In genomic region chr7:130281227-130281626, GRCh38 we compare ENCODE assay signal across 19 cellular contexts. TPM values are rescaled to one million over a fixed set of nuclear protein-coding genes. Genes with fewer than 3 reads are reported as not detected.
DNase-seq lines count a peak whose midpoint lies in the region; ATAC-seq and TF ChIP-seq lines count a peak whose summit lies in the region.
"Had no signal": no experiment of that assay in that cellular context is flagged by ENCODE, and none has a peak within 500 bp of the region (broad histone marks: within the 10 kb centered on the region; RNA-seq: fewer than 3 reads in every experiment).

No MANE protein-coding gene starts in this region.

- H3K79me2 ChIP-seq in GM23248 (ENCODE audit: insufficient read depth): no peaks in the 10 kb centered on the region

- H3K9me2 ChIP-seq in GM23248 (ENCODE audit: insufficient read depth): no peaks in the 10 kb centered on the region

- H3K27me3 ChIP-seq in GM23248 (replicated peaks; ENCODE audit: insufficient read depth) (no peaks in the 10 kb centered on the region), foreskin keratinocyte (no peaks in the 10 kb centered on the region)
- H3K27me3 ChIP-seq: sigmoid colon had no signal

- peak; percentile 86 for ATAC-seq in foreskin keratinocyte
- ATAC-seq in HG02973 (IDR thresholded peaks at IDR 0.05; ENCODE audit: unreplicated experiment): no peak

- whole genome bisulfite sequencing in GM23248 (ENCODE audit: low coverage in 1 of 2, low lambda C conversion rate in 2 of 2, missing lambda C conversion rate in 2 of 2), 2 experiments: 54 to 70% methylated on average over 2 of the region's 2 CpGs

- peak; percentile 10 for TF ChIP-seq CTCF in foreskin keratinocyte (conservative IDR thresholded peaks at IDR 0.05)

- H2AFZ ChIP-seq in GM23248: no peak overlapping the region

- H3K27ac ChIP-seq in GM23248 (no peak overlapping the region), foreskin keratinocyte (no peak overlapping the region)
- H3K27ac ChIP-seq: neutrophil, sigmoid colon had no signal

- no peak overlapping the region for H3K4me3 ChIP-seq in GM23248
- H3K4me3 ChIP-seq: sigmoid colon had no signal

- H3K4me1 ChIP-seq in GM23248 (ENCODE audit: insufficient read depth) (peaks cover 41% of the 10 kb centered on the region), foreskin keratinocyte (peaks cover 13% of the 10 kb centered on the region)

- H3K9ac ChIP-seq in GM23248: no peak overlapping the region

- DNase-seq in AG08395 (ENCODE audit: low spot score) (peak; percentile 74), GM23248 (peak; percentile 79), astrocyte of the hippocampus (ENCODE audit: low read depth, low spot score) (peak; percentile 67), foreskin keratinocyte (peak in 1 of 2 donors; percentile 69), NCI-H1048 (lab: John Stamatoyannopoulos, UW) (no peak), COLO829 (ENCODE audit: low spot score) (no peak), CD1c-positive myeloid dendritic cell (ENCODE audit: extremely low spot score) (no peak)
- DNase-seq: activated CD4-positive, alpha-beta T cell treated with anti-CD3 and anti-CD28 coated beads, Interleukin-2, amount 50 U/mL, for 1 hour; caudate nucleus; foreskin melanocyte; NCI-H2081; NCI-H69; sigmoid colon; stimulated activated CD4-positive, alpha-beta T cell treated with anti-CD3 and anti-CD28 coated beads, Interleukin-4, amount 100 ng/mL, for 1 hour had no signal

- in situ Hi-C loops in GM23248 (cut with MboI): no loop called here

- H3K9me3 ChIP-seq in GM23248 (ENCODE audit: low read depth): no peaks in the 10 kb centered on the region
- H3K9me3 ChIP-seq: neutrophil, sigmoid colon had no signal

- no peaks in the 10 kb centered on the region for H4K20me1 ChIP-seq in GM23248 (ENCODE audit: insufficient read depth)

- H3K36me3 ChIP-seq in GM23248 (ENCODE audit: low read depth): no peaks in the 10 kb centered on the region
- H3K36me3 ChIP-seq: neutrophil, sigmoid colon had no signal

- peak overlapping the region; percentile 6 for H3K4me2 ChIP-seq in GM23248 (ENCODE audit: unreplicated experiment)

- peaks cover 29% of the 10 kb centered on the region for H3F3A ChIP-seq in GM23248 (ENCODE audit: insufficient read depth)

RNA-seq across cellular contexts. Expression of gene CPA4, which starts 11.7 kb away (rescaled TPM):
- 8.6 and 16.7 TPM in 2 replicates for total RNA-seq in GM23248 (2014; rRNA removed; shearing (Covaris generic))
- 10.4 and 11.9 TPM in 2 replicates for polyA plus RNA-seq in GM23248 (2016; fragmentation: Nextera tagmentation; extraction: Ambion mirVana)
- total RNA-seq in foreskin keratinocyte: 35.4 and 65.2 TPM in 2 replicates
- polyA plus RNA-seq in foreskin keratinocyte: 21.5 and 39.6 TPM in 2 replicates
- total RNA-seq: sigmoid colon, temporal lobe had no signal
- polyA plus RNA-seq: IgD-negative memory B cell had no signal

RNA-seq across cellular contexts. Expression of gene CPA2, which starts 14.6 kb away (rescaled TPM):
- total RNA-seq in GM23248 (2014; rRNA removed; shearing (Covaris generic)): not detected in 2 replicates
- not detected in 2 replicates for polyA plus RNA-seq in GM23248 (2016; fragmentation: Nextera tagmentation; extraction: Ambion mirVana)
- 0.17 and 0.32 TPM in 2 replicates for total RNA-seq in foreskin keratinocyte
- 0.48 and 0.60 TPM in 2 replicates for polyA plus RNA-seq in foreskin keratinocyte
- total RNA-seq: mononuclear cell, sigmoid colon, temporal lobe had no signal
- polyA plus RNA-seq: IgD-negative memory B cell had no signal

Comparison
In these comparisons a context has a peak if more than half of its experiments do, and no peak if none do; other contexts are left out.
1. DNase-seq: peak in AG08395 (single experiment), GM23248 (single experiment) and astrocyte of the hippocampus (single experiment); none in NCI-H1048 (single experiment), COLO829 (single experiment) and CD1c-positive myeloid dendritic cell (single experiment).